ENCODE assay signal across 30 cellular contexts in the genomic region with DNA sequence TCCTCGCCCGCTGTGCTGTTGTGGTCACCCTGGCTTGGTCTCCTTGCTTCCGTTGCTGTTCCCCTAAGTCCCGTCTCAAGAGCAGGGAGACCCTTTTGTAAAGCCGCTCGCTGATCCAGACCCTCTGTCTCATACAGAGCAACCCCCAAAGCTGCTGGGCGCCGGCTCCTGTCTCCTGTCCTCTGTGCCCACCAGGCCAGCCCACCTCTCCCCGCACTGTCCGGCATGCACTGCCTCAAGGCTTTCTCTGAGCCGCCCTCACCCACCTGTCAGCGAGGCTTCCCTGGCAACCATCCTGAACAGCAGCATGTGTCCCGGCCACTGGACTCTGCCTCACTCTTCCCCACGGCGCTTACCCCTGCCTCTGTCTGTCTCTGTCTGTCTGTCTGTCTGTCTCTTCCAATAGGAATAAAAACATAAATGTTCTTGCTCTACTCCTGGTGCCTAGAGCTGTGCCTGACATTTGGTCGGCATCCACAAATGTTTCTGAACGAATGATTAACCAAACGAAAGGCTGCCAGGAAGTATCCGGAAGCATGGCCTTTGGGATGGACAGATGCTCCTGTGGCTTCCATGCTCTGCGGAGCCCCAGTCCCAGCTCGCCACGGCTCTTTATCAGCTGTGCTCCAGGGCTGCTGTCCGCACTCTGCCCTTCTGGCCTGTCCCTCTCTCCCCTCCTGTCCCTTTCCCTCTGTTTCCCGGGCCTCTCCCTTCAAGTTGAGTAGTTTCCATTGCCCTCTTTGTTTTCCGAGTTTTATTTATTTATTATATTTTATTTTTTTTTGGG. TPM values are rescaled to one million over a fixed set of nuclear protein-coding genes. Genes with fewer than 3 reads are reported as not detected.
DNase-seq lines count a peak whose midpoint lies in the region; ATAC-seq and TF ChIP-seq lines count a peak whose summit lies in the region.
"Had no signal": no experiment of that assay in that cellular context is flagged by ENCODE, and none has a peak within 500 bp of the region (broad histone marks: within the 10 kb centered on the region; RNA-seq: fewer than 3 reads in every experiment).

No MANE protein-coding gene starts in this region.

- CTCF ChIA-PET in MCF 10A (lab: Yijun Ruan, JAX) = interaction anchor here (0.7 kb wide), 1 partner anchor 12 kb away, joined by 3 read pairs; no protein-coding TSS in a partner anchor

- H3K18ac ChIP-seq in neuronal stem cell (ENCODE audit: low read length) = no peak overlapping the region

- H3K79me1 ChIP-seq in neuronal stem cell (ENCODE audit: low read depth, low read length) = peaks cover 1% of the 10 kb centered on the region

- peak overlapping the region; percentile 26 for H2AK5ac ChIP-seq in neuronal stem cell (ENCODE audit: low read depth, low read length)

- no peaks in the 10 kb centered on the region for H3K4me1 Mint-ChIP-seq in MCF 10A (ENCODE audit: insufficient read depth, unreplicated experiment)

- no peak overlapping the region for H3K4me2 ChIP-seq in neuronal stem cell (ENCODE audit: insufficient read depth, low read length, poor library complexity, severe bottlenecking)
- H3K4me2 ChIP-seq: KMS-11 had no signal

- no peak overlapping the region for H3K14ac ChIP-seq in neuronal stem cell (ENCODE audit: low read length)

- in situ Hi-C loops in GM13976 (cut with MboI; ENCODE audit: low sequenced_read_pairs, unreplicated experiment) = no loop called here

- intact Hi-C loops in ascending aorta (cut with DNase I) = no loop called here
- intact Hi-C loops in MCF 10A (cut with micrococcal nuclease) = no loop called here

- H2BK120ac ChIP-seq in neuronal stem cell (ENCODE audit: low read depth, low read length) = no peak overlapping the region

- H3K4me1 ChIP-seq in neuronal stem cell (ENCODE audit: control insufficient read depth in 2 of 2, insufficient read depth in 1 of 2, low read depth in 1 of 2, low read length in 2 of 2) (peaks cover 1 to 6% of the 10 kb centered on the region in 2 donors), ascending aorta (no peaks in the 10 kb centered on the region)
- H3K4me1 ChIP-seq: Caco-2, lower lobe of right lung had no signal

- H3K27me3 ChIP-seq in neuronal stem cell (ENCODE audit: control insufficient read depth in 3 of 3, insufficient read depth in 3 of 3, low read depth in 1 of 3, low read length in 3 of 3) (no peaks in the 10 kb centered on the region), ascending aorta (no peaks in the 10 kb centered on the region)
- H3K27me3 ChIP-seq: neutrophil had no signal

- no TSS peak for BruUV-seq in MCF 10A (replicated peaks; lab: Mats Ljungman, UMichigan)

- H4K8ac ChIP-seq in neuronal stem cell (ENCODE audit: low read depth, low read length) = no peak overlapping the region

- peak overlapping the region; percentile 17 for H2BK5ac ChIP-seq in neuronal stem cell (ENCODE audit: low read length)

- peak; percentile 40 for ATAC-seq in left lobe of liver
- ATAC-seq: T-helper 17 cell had no signal

- H3K4me3 ChIP-seq in neuronal stem cell (ENCODE audit: low read length in 2 of 2) (no peak overlapping the region), ascending aorta (no peak overlapping the region)
- H3K4me3 ChIP-seq: lower lobe of right lung, SK-N-MC, skin epidermis had no signal

- no peak overlapping the region for H3K9ac ChIP-seq in neuronal stem cell (ENCODE audit: low read depth, low read length, poor library complexity)
- H3K9ac ChIP-seq: KMS-11 had no signal

- no peaks in the 10 kb centered on the region for H3K36me3 ChIP-seq in neuronal stem cell (replicated peaks in 1 of 2; ENCODE audit: control insufficient read depth in 2 of 2, insufficient read depth in 2 of 2, low read length in 2 of 2)
- H3K36me3 ChIP-seq in ascending aorta = no peaks in the 10 kb centered on the region
- H3K36me3 ChIP-seq: lower lobe of right lung, neutrophil had no signal

- H3K9me3 ChIP-seq in neuronal stem cell (replicated peaks in 1 of 2; ENCODE audit: control insufficient read depth in 2 of 2, insufficient read depth in 1 of 2, low read depth in 1 of 2, low read length in 2 of 2) (no peaks in the 10 kb centered on the region), ascending aorta (no peaks in the 10 kb centered on the region)
- H3K9me3 ChIP-seq: Caco-2, lower lobe of right lung, neutrophil had no signal

- H3K27me3 Mint-ChIP-seq in MCF 10A (ENCODE audit: insufficient read depth, unreplicated experiment) = peaks cover 11% of the 10 kb centered on the region

- DNase-seq in GM13976 (ENCODE audit: low spot score) (peak; percentile 10), left lobe of liver (ENCODE audit: low spot score) (peak; percentile 41), neuronal stem cell (ENCODE audit: low spot score) (no peak), NCI-H1092 treated with DMSO at 0.1 percent for 48 hours (lab: John Stamatoyannopoulos, UW) (no peak), ascending aorta (ENCODE audit: low spot score in 2 of 2) (no peak), MCF 10A (ENCODE audit: unreplicated experiment) (no peak)
- DNase-seq: activated CD4-positive, CD25-positive, alpha-beta regulatory T cell treated with anti-CD3 and anti-CD28 coated beads, Interleukin-2, amount 50 U/mL, for 72 hours; activated naive CD4-positive, alpha-beta T cell; activated T-cell treated with anti-CD3 and anti-CD28 coated beads, Interleukin-2, amount 50 U/mL, for 48 hours; amniotic stem cell; C1 segment of cervical spinal cord; Caco-2; DMS79 treated with DMSO at 0.1 percent for 48 hours; effector CD4-positive, alpha-beta T cell; glutamatergic neuron; lower lobe of right lung; NCI-H1436 treated with DMSO at 0.1 percent for 48 hours; NCI-H446; NCI-H774; stimulated activated CD4-positive, alpha-beta T cell treated with anti-CD3 and anti-CD28 coated beads, Interleukin-2, amount 100 ng/mL, for 24 hours; T-helper 17 cell had no signal

- H3K23ac ChIP-seq in neuronal stem cell (ENCODE audit: low read depth, low read length, poor library complexity) = peak overlapping the region; percentile 92

- H3K27ac ChIP-seq in 22Rv1 (0 out of 2 replicates have a peak overlapping the region, but pooled peaks have one; percentile 37), neuronal stem cell (replicated peaks; ENCODE audit: low read length) (no peak overlapping the region), ascending aorta (no peak overlapping the region)
- H3K27ac ChIP-seq: epithelial cell of prostate, KMS-11, lower lobe of right lung, neutrophil, RWPE1, SK-N-MC, skin epidermis had no signal

- no peak overlapping the region for H3K4me3 Mint-ChIP-seq in MCF 10A (ENCODE audit: unreplicated experiment)
- H3K4me3 Mint-ChIP-seq: T-helper 17 cell, type B pancreatic cell had no signal

- no peak overlapping the region for H3K4ac ChIP-seq in neuronal stem cell (ENCODE audit: low read length)

- POLR2A ChIA-PET in MCF 10A (lab: Yijun Ruan, JAX) = no interaction called here

- no peak overlapping the region for H2AFZ ChIP-seq in neuronal stem cell (ENCODE audit: low read length)

- TF ChIP-seq CTCF in 22Rv1 (IDR thresholded peaks at IDR 0.05) (no peak), GM13976 (IDR thresholded peaks at IDR 0.05; ENCODE audit: borderline replicate concordance, control extremely low read depth, extremely low read depth, insufficient read depth, missing control alignments) (no peak), ascending aorta (IDR thresholded peaks at IDR 0.05) (no peak), MCF 10A (IDR thresholded peaks at IDR 0.05; ENCODE audit: unreplicated experiment) (no peak)

- H3K36me3 Mint-ChIP-seq in MCF 10A (ENCODE audit: insufficient read depth, unreplicated experiment) = no peaks in the 10 kb centered on the region
- H3K36me3 Mint-ChIP-seq: type B pancreatic cell had no signal

- H2BK15ac ChIP-seq in neuronal stem cell (ENCODE audit: low read length) = no peak overlapping the region

- no peaks in the 10 kb centered on the region for H3K9me3 Mint-ChIP-seq in MCF 10A (ENCODE audit: unreplicated experiment)
- H3K9me3 Mint-ChIP-seq: type B pancreatic cell had no signal

- H3K27ac Mint-ChIP-seq in MCF 10A (ENCODE audit: low read depth, unreplicated experiment) = no peak overlapping the region
- H3K27ac Mint-ChIP-seq: T-helper 17 cell, type B pancreatic cell had no signal

- H4K91ac ChIP-seq in neuronal stem cell (ENCODE audit: low read depth, low read length, poor library complexity) = no peak overlapping the region

- no peak overlapping the region for H2BK12ac ChIP-seq in neuronal stem cell (ENCODE audit: low read length)

- WGBS in neuronal stem cell (ENCODE audit: extremely low coverage in 2 of 2, insufficient read length in 2 of 2, insufficient replicate concordance in 1 of 2), 2 donors = no CpG with 5 or more reads among the region's 25 CpGs

RNA-seq across cellular contexts. Expression of gene COLEC11, which starts 7.8 kb away (rescaled TPM):
- total RNA-seq in left lobe of liver (40.1 TPM), ascending aorta (0.75 TPM), MCF 10A (2022) (not detected in 2 replicates)
- polyA plus RNA-seq in neuronal stem cell (2013, experiment 1 of 2) = 0.82 TPM
- polyA plus RNA-seq in neuronal stem cell (2013, experiment 2 of 2) = 0.97 TPM
- total RNA-seq: Caco-2, T-helper 17 cell had no signal

RNA-seq across cellular contexts. Expression of gene RPS7, which starts 27.7 kb away (rescaled TPM):
- total RNA-seq in left lobe of liver (388 TPM), ascending aorta (1,995 TPM), MCF 10A (2022) (1,765 and 1,834 TPM in 2 replicates)
- polyA plus RNA-seq in neuronal stem cell (2013, experiment 1 of 2) = 4,775 TPM
- polyA plus RNA-seq in neuronal stem cell (2013, experiment 2 of 2) = 4,899 TPM

RNA-seq across cellular contexts. Expression of gene RNASEH1, which starts 44.6 kb away (rescaled TPM):
- total RNA-seq in left lobe of liver = 9.5 TPM
- 19.0 TPM for polyA plus RNA-seq in neuronal stem cell (2013, experiment 1 of 2)
- polyA plus RNA-seq in neuronal stem cell (2013, experiment 2 of 2) = 19.4 TPM
- 9.3 TPM for total RNA-seq in ascending aorta
- 43.2 and 48.3 TPM in 2 replicates for total RNA-seq in MCF 10A (2022)

RNA-seq across cellular contexts. Expression of gene ALLC, which starts 55.3 kb away (rescaled TPM):
- total RNA-seq in left lobe of liver (0.20 TPM), ascending aorta (not detected), MCF 10A (2022) (not detected in 2 replicates)
- not detected for polyA plus RNA-seq in neuronal stem cell (2013, experiment 1 of 2)
- 0.08 TPM for polyA plus RNA-seq in neuronal stem cell (2013, experiment 2 of 2)
- total RNA-seq: Caco-2, lower lobe of right lung, pulmonary artery endothelial cell, T-helper 17 cell had no signal

Comparison
In these comparisons a context has a peak if more than half of its experiments do, and no peak if none do; other contexts are left out.
1. DNase-seq: peak in GM13976 (single experiment) and left lobe of liver (single experiment); none in neuronal stem cell (single experiment), NCI-H1092 treated with DMSO at 0.1 percent for 48 hours (single experiment), ascending aorta (0 of 2) and MCF 10A (single experiment).
2. RNA of gene COLEC11, which starts 7.8 kb away (total RNA-seq): 40.1 TPM in left lobe of liver (single experiment); 0.75 TPM in ascending aorta (single experiment) and not detected in MCF 10A; every median in the first group is over 10 times any median in the second.